15 cellular contexts compared by ENCODE assay signal in the genomic region with DNA sequence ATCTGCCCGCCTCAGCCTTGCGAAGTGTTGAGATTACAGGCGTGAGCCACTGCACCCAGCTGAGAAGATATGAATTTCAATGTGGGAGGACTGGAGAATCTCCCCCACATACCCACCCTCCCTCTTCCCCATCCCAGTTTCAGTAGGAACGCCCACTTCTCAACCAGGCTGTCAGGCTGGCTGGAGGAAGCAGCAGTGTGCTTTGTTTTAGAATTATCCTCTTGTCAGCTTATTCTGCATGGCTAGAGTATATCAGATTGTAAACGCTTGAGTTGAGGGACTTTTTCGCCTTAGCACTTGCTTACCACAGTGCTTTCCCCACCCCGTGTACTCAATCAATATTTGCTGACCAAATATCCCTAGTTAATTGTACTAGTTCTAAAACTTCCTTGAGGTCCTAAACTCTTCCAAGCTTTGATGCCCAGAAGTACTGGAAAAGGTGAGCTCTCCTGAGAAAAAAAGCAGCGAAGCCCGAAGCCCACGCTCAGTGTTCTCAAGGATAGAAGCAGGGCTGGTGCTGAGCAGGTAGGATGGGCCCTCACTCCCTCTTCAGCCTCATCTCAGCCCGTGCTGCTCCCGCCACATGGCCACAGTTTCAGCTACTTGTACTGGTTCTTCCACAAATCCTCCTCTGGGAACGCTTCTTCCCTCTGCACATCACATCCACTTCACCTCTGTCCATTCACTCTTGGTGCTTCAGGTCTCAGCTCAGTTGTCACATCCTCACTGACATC.
"Had no signal": no experiment of that assay in that cellular context is flagged by ENCODE, and none has a peak within 500 bp of the region (broad histone marks: within the 10 kb centered on the region; RNA-seq: fewer than 3 reads in every experiment).

No MANE protein-coding gene starts in this region.

- FAIRE-seq: islet of Langerhans had no signal

- DNase-seq: activated CD4-positive, alpha-beta memory T cell treated with anti-CD3 and anti-CD28 coated beads for 36 hours; activated CD4-positive, alpha-beta T cell treated with anti-CD3 and anti-CD28 coated beads for 1 hour; activated effector memory CD4-positive, alpha-beta T cell treated with Interleukin-2 at 50 U/mL for 16 hours; activated naive CD4-positive, alpha-beta T cell treated with anti-CD3 and anti-CD28 coated beads, Interleukin-2, amount 50 U/mL, for 16 hours; activated T-cell treated with anti-CD3 and anti-CD28 coated beads, Interleukin-2, amount 50 U/mL, for 4 hours; adrenal gland; left colon; retina; stimulated activated CD4-positive, alpha-beta T cell treated with anti-CD3 and anti-CD28 coated beads, Interleukin-2, amount 100 ng/mL, for 48 hours; stimulated activated naive CD4-positive, alpha-beta T cell treated with Interleukin-2 at 50 U/mL for 16 hours; trophoblast cell had no signal

- H3K27me3 ChIP-seq: adrenal gland, cardiac muscle cell had no signal

- H3K27ac ChIP-seq: adrenal gland, cardiac muscle cell had no signal

- H3K36me3 ChIP-seq: adrenal gland, cardiac muscle cell had no signal

- H3K9me3 ChIP-seq: adrenal gland had no signal

- H3K4me1 ChIP-seq: adrenal gland had no signal

- ATAC-seq: activated T-cell treated with anti-CD3 and anti-CD28 coated beads, Interleukin-2, amount 50 U/mL, for 4 hours; esophagus mucosa; left colon had no signal

- H3K4me3 ChIP-seq: adrenal gland, cardiac muscle cell, lung had no signal
